19 cellular contexts compared by ENCODE assay signal in the genomic region with DNA sequence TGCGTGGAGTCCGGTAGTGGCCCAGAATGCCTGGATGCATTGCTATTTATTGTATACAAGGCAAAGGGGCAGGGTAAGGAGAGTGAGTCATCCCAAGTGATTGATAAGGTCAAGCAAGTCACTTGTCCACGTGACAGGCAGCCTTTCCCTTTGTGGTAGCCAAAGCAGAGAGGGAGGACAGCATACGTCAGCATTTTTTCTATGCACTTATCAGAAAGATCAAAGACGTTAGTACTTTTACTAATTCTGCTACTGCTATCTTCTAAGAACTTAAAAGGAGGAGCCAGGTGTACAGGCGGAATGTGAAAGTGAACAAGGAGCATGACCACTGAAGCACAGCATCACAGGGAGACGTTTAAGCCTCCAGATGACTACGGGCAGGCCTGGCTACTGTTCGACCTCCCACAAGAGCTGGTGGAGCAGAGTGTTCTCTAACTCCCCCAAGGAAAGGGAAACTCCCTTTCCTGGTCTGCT. TPM values are rescaled to one million over a fixed set of nuclear protein-coding genes. Genes with fewer than 3 reads are reported as not detected.
DNase-seq lines count a peak whose midpoint lies in the region; ATAC-seq, FAIRE-seq and TF ChIP-seq lines count a peak whose summit lies in the region.
"Had no signal": no experiment of that assay in that cellular context is flagged by ENCODE, and none has a peak within 500 bp of the region (broad histone marks: within the 10 kb centered on the region; RNA-seq: fewer than 3 reads in every experiment).

No MANE protein-coding gene starts in this region.

- no peak for TF ChIP-seq CTCF in A549 (IDR thresholded peaks at IDR 0.05)
- no peak for TF ChIP-seq CTCF in neural progenitor cell (IDR thresholded peaks at IDR 0.05)
- no peak for TF ChIP-seq CTCF in tibial artery (IDR thresholded peaks at IDR 0.05)

- H3K4me2 ChIP-seq in A549 = no peak overlapping the region
- H3K4me2 ChIP-seq in neural progenitor cell = no peak overlapping the region

- CTCF ChIA-PET in A549 (lab: Yijun Ruan, JAX) = interaction anchor here (0.8 to 13.8 kb wide), 2 partner anchors 15 to 17 kb away, joined by 3 to 178 read pairs; no protein-coding TSS in a partner anchor
- CTCF ChIA-PET in activated CD4-positive, alpha-beta memory T cell treated with anti-CD3 and anti-CD28 coated beads for 36 hours (lab: Charles Lee) = no interaction called here

- no peak overlapping the region for H3K4me3 ChIP-seq in A549
- H3K4me3 ChIP-seq in neural progenitor cell = no peak overlapping the region
- H3K4me3 ChIP-seq in tibial artery = no peak overlapping the region

- ATAC-seq in A549 = no peak
- no peak for ATAC-seq in GM21576 (IDR thresholded peaks at IDR 0.05; ENCODE audit: unreplicated experiment)
- ATAC-seq: CD8-positive, alpha-beta T cell; Panc1 had no signal

- POLR2A ChIA-PET in A549 (lab: Yijun Ruan, JAX) = interaction anchor here (2.1 kb wide), 1 partner anchor 10 kb away, joined by 8 read pairs; no protein-coding TSS in a partner anchor
- POLR2A ChIA-PET in activated CD4-positive, alpha-beta memory T cell treated with anti-CD3 and anti-CD28 coated beads for 36 hours (lab: Charles Lee) = interaction anchor here (0.8 to 1.7 kb wide), 2 partner anchors 10 to 16 kb away, joined by 6 to 9 read pairs; no protein-coding TSS in a partner anchor

- H3K9me3 Mint-ChIP-seq in activated CD4-positive, alpha-beta memory T cell treated with anti-CD3 and anti-CD28 coated beads for 36 hours = peaks cover 39% of the 10 kb centered on the region
- peaks cover 50% of the 10 kb centered on the region for H3K9me3 Mint-ChIP-seq in neural progenitor cell

- H3K9me3 ChIP-seq in A549 (peaks cover 51% of the 10 kb centered on the region), neural progenitor cell (ENCODE audit: low read depth) (peaks cover 8% of the 10 kb centered on the region), tibial artery (peaks cover 0 to 20% (median 20%) of the 10 kb centered on the region in 3 donors)

- H3K4me1 ChIP-seq in A549 (no peaks in the 10 kb centered on the region), neural progenitor cell (peaks cover 4% of the 10 kb centered on the region), tibial artery (no peaks in the 10 kb centered on the region)

- TF ChIP-seq EP300 in A549 (IDR thresholded peaks at IDR 0.05) = no peak

- no peak overlapping the region for H3K27ac Mint-ChIP-seq in activated CD4-positive, alpha-beta memory T cell treated with anti-CD3 and anti-CD28 coated beads for 36 hours
- H3K27ac Mint-ChIP-seq in neural progenitor cell = peak overlapping the region; percentile 60
- H3K27ac Mint-ChIP-seq: CD8-positive, alpha-beta T cell had no signal

- H3K4me3 Mint-ChIP-seq in activated CD4-positive, alpha-beta memory T cell treated with anti-CD3 and anti-CD28 coated beads for 36 hours = no peak overlapping the region
- no peak overlapping the region for H3K4me3 Mint-ChIP-seq in neural progenitor cell
- H3K4me3 Mint-ChIP-seq: CD8-positive, alpha-beta T cell had no signal

- H3K9ac ChIP-seq in neural progenitor cell = no peak overlapping the region

- peaks cover 35% of the 10 kb centered on the region for H3K36me3 Mint-ChIP-seq in activated CD4-positive, alpha-beta memory T cell treated with anti-CD3 and anti-CD28 coated beads for 36 hours
- H3K36me3 Mint-ChIP-seq in neural progenitor cell = peaks cover 32% of the 10 kb centered on the region

- intact Hi-C loops in activated CD4-positive, alpha-beta memory T cell treated with anti-CD3 and anti-CD28 coated beads for 36 hours (cut with micrococcal nuclease) = loop anchor here (1.0 kb wide), 1 partner anchor 9 kb away; no protein-coding TSS in a partner anchor
- intact Hi-C loops in tibial artery (cut with DNase I; ENCODE audit: low total_unique reads) = no loop called here

- H3K36me3 ChIP-seq in neural progenitor cell (no peaks in the 10 kb centered on the region), tibial artery (peaks cover 0 to 12% (median 0%) of the 10 kb centered on the region in 3 donors)

- H4K20me1 ChIP-seq in neural progenitor cell (ENCODE audit: low read depth) = no peaks in the 10 kb centered on the region

- H3K27ac ChIP-seq in A549 (no peak overlapping the region), neural progenitor cell (no peak overlapping the region), tibial artery (no peak overlapping the region)

- peaks cover 10% of the 10 kb centered on the region for H3K79me2 ChIP-seq in neural progenitor cell (ENCODE audit: low read depth)

- no peaks in the 10 kb centered on the region for H3K27me3 Mint-ChIP-seq in activated CD4-positive, alpha-beta memory T cell treated with anti-CD3 and anti-CD28 coated beads for 36 hours
- H3K27me3 Mint-ChIP-seq in neural progenitor cell (ENCODE audit: insufficient read depth, low read depth) = peaks cover 3% of the 10 kb centered on the region

- peaks cover 4% of the 10 kb centered on the region for H3F3A ChIP-seq in neural progenitor cell (ENCODE audit: low read depth)

- H2AFZ ChIP-seq in neural progenitor cell (replicated peaks) = no peak overlapping the region

- TF ChIP-seq POLR2A in A549 (IDR thresholded peaks at IDR 0.05; ENCODE audit: low read length) = no peak

- no peak for FAIRE-seq in A549 (lab: Jason Lieb, UNC)
- FAIRE-seq: H1 had no signal

- H3K4me1 Mint-ChIP-seq in activated CD4-positive, alpha-beta memory T cell treated with anti-CD3 and anti-CD28 coated beads for 36 hours (ENCODE audit: low read depth) = peaks cover 14% of the 10 kb centered on the region
- peaks cover 4% of the 10 kb centered on the region for H3K4me1 Mint-ChIP-seq in neural progenitor cell

- DNase-seq in A549 (ENCODE audit: low read depth in 1 of 2, low spot score in 1 of 2) = no peak
- peak; percentile 97 for DNase-seq in OCI-M1 (lab: John Stamatoyannopoulos, UW)
- DNase-seq in activated CD4-positive, alpha-beta memory T cell treated with anti-CD3 and anti-CD28 coated beads for 36 hours = peak; percentile 38
- no peak for DNase-seq in neural progenitor cell (ENCODE audit: low spot score)
- no peak for DNase-seq in NCI-H446 treated with DMSO at 0.1 percent for 48 hours (lab: John Stamatoyannopoulos, UW)
- DNase-seq in GDM1 (lab: John Stamatoyannopoulos, UW) = no peak
- DNase-seq in tibial artery = no peak
- DNase-seq: CD8-positive, alpha-beta T cell; DND-41; GF-D8; Karpas-422; MM.1S; NCI-H1105 treated with DMSO at 0.1 percent for 48 hours; NCI-H187 treated with DMSO at 0.1 percent for 48 hours; NCI-H774; Right ventricle myocardium superior had no signal

- TF ChIP-seq RAD21 in A549 (conservative IDR thresholded peaks at IDR 0.05 in 1 of 2, IDR thresholded peaks at IDR 0.05 in 1 of 2) = no peak

- H3K27me3 ChIP-seq in neural progenitor cell (no peaks in the 10 kb centered on the region), tibial artery (no peaks in the 10 kb centered on the region)

- WGBS in A549 (ENCODE audit: missing lambda C conversion rate) = 88% methylated on average over 9 of the region's 9 CpGs

TF ChIP-seq in A549, 52 proteins besides CTCF, POLR2A, EP300 and RAD21:
- TF ChIP-seq MAFK (IDR thresholded peaks at IDR 0.05; ENCODE audit: partially characterized antibody) (peak; percentile 61), MAX (IDR thresholded peaks at IDR 0.05) (no peak), RNF2 (IDR thresholded peaks at IDR 0.05; ENCODE audit: borderline replicate concordance, low read depth) (no peak)

RNA-seq across cellular contexts. Expression of gene ARL4D, which starts 47.9 kb away (rescaled TPM):
- polyA plus RNA-seq in A549 (2011; rRNA removed) = 21.0 and 21.1 TPM in 2 replicates
- polyA plus RNA-seq in A549 (2012; cell fraction: cytosol; rRNA removed) = 27.5 and 29.3 TPM in 2 replicates
- polyA plus RNA-seq in A549 (2012; cell fraction: nucleus; rRNA removed) = 21.1 and 26.6 TPM in 2 replicates
- 9.9 to 11.9 TPM (median 11.7 TPM) in 3 replicates for polyA plus RNA-seq in A549 (2017; fragmentation: RNase III; extraction: RNeasy Plus Mini Kit Qiagen cat#74134 plus additional on column Dnase treatment)
- polyA minus RNA-seq in A549 (2011; rRNA and poly(A)+ RNA removed) = 18.6 and 19.9 TPM in 2 replicates
- 1 to 10 TPM; 2.3 TPM for total RNA-seq in activated CD4-positive, alpha-beta memory T cell treated with anti-CD3 and anti-CD28 coated beads for 36 hours
- 9.2 and 18.6 TPM in 2 replicates for total RNA-seq in neural progenitor cell (ENCODE audit: low replicate concordance)

Comparison
In these comparisons a context has a peak if more than half of its experiments do, and no peak if none do; other contexts are left out.
1. DNase-seq: peak in OCI-M1 (single experiment) and activated CD4-positive, alpha-beta memory T cell treated with anti-CD3 and anti-CD28 coated beads for 36 hours (single experiment); none in A549 (0 of 2), neural progenitor cell (single experiment), NCI-H446 treated with DMSO at 0.1 percent for 48 hours (single experiment), GDM1 (single experiment) and tibial artery (0 of 2).